ENCODE assay signal across 10 cellular contexts in the genomic region with DNA sequence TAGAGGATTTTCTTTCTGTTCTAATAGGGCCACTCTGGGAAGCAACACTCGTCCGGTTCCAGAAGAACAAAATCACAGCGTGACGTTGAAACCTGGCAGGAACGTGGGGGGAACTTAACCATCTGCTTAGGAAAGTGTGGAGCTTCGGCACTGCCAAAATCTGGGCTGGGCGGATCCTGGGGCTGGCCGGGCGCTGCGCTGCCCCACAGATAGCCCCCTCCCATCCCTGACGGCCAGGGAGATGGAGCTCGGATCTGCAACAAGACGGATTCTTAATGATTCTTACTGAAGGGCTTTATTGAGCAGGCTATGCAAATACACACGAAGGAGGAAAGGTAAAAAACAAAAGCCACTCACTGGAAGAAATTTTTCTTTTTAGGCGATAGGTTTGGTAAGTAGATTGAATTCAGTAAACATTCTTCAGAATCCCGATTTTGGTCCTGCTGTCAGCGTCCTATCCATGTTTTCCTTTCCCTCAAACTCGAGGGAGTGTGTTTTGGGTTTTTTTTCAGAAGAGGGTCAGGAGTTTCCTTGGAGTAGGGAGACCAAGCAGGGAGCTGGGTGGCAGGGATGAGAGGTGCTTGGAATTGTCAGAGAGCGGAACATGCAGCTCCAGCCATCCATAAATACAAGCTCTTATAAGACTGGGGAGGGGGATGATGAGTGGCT. TPM values are rescaled to one million over a fixed set of nuclear protein-coding genes. Genes with fewer than 3 reads are reported as not detected.
DNase-seq lines count a peak whose midpoint lies in the region; ATAC-seq and TF ChIP-seq lines count a peak whose summit lies in the region.
"Had no signal": no experiment of that assay in that cellular context is flagged by ENCODE, and none has a peak within 500 bp of the region (broad histone marks: within the 10 kb centered on the region; RNA-seq: fewer than 3 reads in every experiment).

No MANE protein-coding gene starts in this region.

- H3K36me3 Mint-ChIP-seq in activated T-helper 1 cell treated with anti-CD3 and anti-CD28 coated beads, Interleukin-12 subunit alpha, Interleukin-12 subunit beta, Interleukin-2, Interleukin-4 antibody, amounts not matched to agents 30 ng/mL and 10 ng/mL and 1 ng/mL, durations not matched to agents 14 hours and 24 hours and 36 hours (ENCODE audit: low read depth): peaks cover 3% of the 10 kb centered on the region
- H3K36me3 Mint-ChIP-seq in natural killer cell: peaks cover 18% of the 10 kb centered on the region

- peaks cover 6% of the 10 kb centered on the region for H3K9me3 Mint-ChIP-seq in activated T-helper 1 cell treated with anti-CD3 and anti-CD28 coated beads, Interleukin-12 subunit alpha, Interleukin-12 subunit beta, Interleukin-2, Interleukin-4 antibody, amounts not matched to agents 30 ng/mL and 10 ng/mL and 1 ng/mL, durations not matched to agents 14 hours and 24 hours and 36 hours
- H3K9me3 Mint-ChIP-seq in natural killer cell: no peaks in the 10 kb centered on the region

- peak overlapping the region; percentile 52 for H3K27ac Mint-ChIP-seq in activated T-helper 1 cell treated with anti-CD3 and anti-CD28 coated beads, Interleukin-12 subunit alpha, Interleukin-12 subunit beta, Interleukin-2, Interleukin-4 antibody, amounts not matched to agents 30 ng/mL and 10 ng/mL and 1 ng/mL, durations not matched to agents 14 hours and 24 hours and 36 hours
- no peak overlapping the region for H3K27ac Mint-ChIP-seq in natural killer cell

- DNase-seq in COLO668 (lab: John Stamatoyannopoulos, UW; ENCODE audit: unreplicated experiment): peak; percentile 53
- no peak for DNase-seq in GM06990 (ENCODE audit: extremely low read depth, insufficient read length)
- DNase-seq in activated T-helper 1 cell treated with anti-CD3 and anti-CD28 coated beads, Interleukin-12 subunit alpha, Interleukin-12 subunit beta, Interleukin-2, Interleukin-4 antibody, amounts not matched to agents 30 ng/mL and 10 ng/mL and 1 ng/mL, durations not matched to agents 14 hours and 24 hours and 36 hours (ENCODE audit: low spot score): no peak
- no peak for DNase-seq in natural killer cell

- H3K4me3 Mint-ChIP-seq in activated T-helper 1 cell treated with anti-CD3 and anti-CD28 coated beads, Interleukin-12 subunit alpha, Interleukin-12 subunit beta, Interleukin-2, Interleukin-4 antibody, amounts not matched to agents 30 ng/mL and 10 ng/mL and 1 ng/mL, durations not matched to agents 14 hours and 24 hours and 36 hours: no peak overlapping the region
- H3K4me3 Mint-ChIP-seq in natural killer cell: peak overlapping the region; percentile 56

- ATAC-seq in natural killer cell (no peak), GM21423 (IDR thresholded peaks at IDR 0.05; ENCODE audit: unreplicated experiment) (no peak), HG03378 (IDR thresholded peaks at IDR 0.05; ENCODE audit: unreplicated experiment) (no peak), GM18873 (IDR thresholded peaks at IDR 0.05; ENCODE audit: low FRiP score, unreplicated experiment) (no peak)

- H3K27me3 ChIP-seq in GM06990 (replicated peaks; ENCODE audit: control insufficient read depth, insufficient read depth, low read length): peaks cover 2% of the 10 kb centered on the region; the same call in 1 of the 2 replicates

- H3K4me3 ChIP-seq in GM06990 (replicated peaks; ENCODE audit: low read depth, low read length): peak overlapping the region; percentile 70

- TF ChIP-seq CTCF in GM06990 (IDR thresholded peaks at IDR 0.05; ENCODE audit: insufficient read depth, low read length, poor library complexity, severe bottlenecking) (no peak), natural killer cell (IDR thresholded peaks at IDR 0.05) (no peak)

- H3K4me1 Mint-ChIP-seq in activated T-helper 1 cell treated with anti-CD3 and anti-CD28 coated beads, Interleukin-12 subunit alpha, Interleukin-12 subunit beta, Interleukin-2, Interleukin-4 antibody, amounts not matched to agents 30 ng/mL and 10 ng/mL and 1 ng/mL, durations not matched to agents 14 hours and 24 hours and 36 hours (ENCODE audit: low read depth): no peaks in the 10 kb centered on the region
- H3K4me1 Mint-ChIP-seq in natural killer cell: peaks cover 7 to 23% of the 10 kb centered on the region in 2 donors

- no peaks in the 10 kb centered on the region for H3K36me3 ChIP-seq in GM06990 (ENCODE audit: control insufficient read depth, insufficient read depth, low read length)
- H3K36me3 ChIP-seq: spleen had no signal

- H3K27me3 Mint-ChIP-seq in activated T-helper 1 cell treated with anti-CD3 and anti-CD28 coated beads, Interleukin-12 subunit alpha, Interleukin-12 subunit beta, Interleukin-2, Interleukin-4 antibody, amounts not matched to agents 30 ng/mL and 10 ng/mL and 1 ng/mL, durations not matched to agents 14 hours and 24 hours and 36 hours (ENCODE audit: insufficient read depth): peaks cover 49% of the 10 kb centered on the region
- H3K27me3 Mint-ChIP-seq in natural killer cell (ENCODE audit: low read depth in 2 of 2): peaks cover 50 to 57% of the 10 kb centered on the region in 2 donors

- intact Hi-C loops in activated T-helper 1 cell treated with anti-CD3 and anti-CD28 coated beads, Interleukin-12 subunit alpha, Interleukin-12 subunit beta, Interleukin-2, Interleukin-4 antibody, amounts not matched to agents 30 ng/mL and 10 ng/mL and 1 ng/mL, durations not matched to agents 14 hours and 24 hours and 36 hours (cut with micrococcal nuclease): loop anchor here (10.0 kb wide), 1 partner anchor 185 kb away; no protein-coding TSS in a partner anchor
- intact Hi-C loops in natural killer cell (cut with micrococcal nuclease): no loop called here

RNA-seq across cellular contexts. Expression of a gene that starts 1.4 kb away (rescaled TPM):
- total RNA-seq in activated T-helper 1 cell treated with anti-CD3 and anti-CD28 coated beads, Interleukin-12 subunit alpha, Interleukin-12 subunit beta, Interleukin-2, Interleukin-4 antibody, amounts not matched to agents 30 ng/mL and 10 ng/mL and 1 ng/mL, durations not matched to agents 14 hours and 24 hours and 36 hours: not detected in 2 replicates
- total RNA-seq in natural killer cell: not detected
- total RNA-seq: fibroblast of lung, LHCN-M2, spleen had no signal
